Comparison of ENCODE assay signal across 15 cellular contexts in genomic region chr17:46991618-46992017, GRCh38. TPM values are rescaled to one million over a fixed set of nuclear protein-coding genes. Genes with fewer than 3 reads are reported as not detected.
A peak's percentile ranks its signal among the peaks of the same experiment; 100 is the strongest.
DNase-seq lines count a peak whose midpoint lies in the region; ATAC-seq lines count a peak whose summit lies in the region.
"Had no signal": no experiment of that assay in that cellular context is flagged by ENCODE, and none has a peak within 500 bp of the region (broad histone marks: within the 10 kb centered on the region; RNA-seq: fewer than 3 reads in every experiment).

No MANE protein-coding gene starts in this region.

- ATAC-seq in stimulated activated naive B cell treated with anti-CD40 and anti-IgM and Interleukin-4, amounts not matched to agents 10 μg/mL and 1 μg/mL and 100 μg/mL, for 72 hours (replicated peaks) = peak; percentile 61 to 69
- no peak for ATAC-seq in activated naive CD4-positive, alpha-beta T cell treated with anti-CD3 and anti-CD28 coated beads, Interleukin-2, amount 50 U/mL, for 72 hours

- intact Hi-C loops in posterior cingulate gyrus (cut with DNase I) = no loop called here

- H3K4me1 Mint-ChIP-seq in stimulated activated naive B cell treated with anti-CD40 and anti-IgM and Interleukin-4, amounts not matched to agents 10 μg/mL and 1 μg/mL and 100 μg/mL, for 72 hours = peaks cover 14 to 51% of the 10 kb centered on the region in 2 donors

- no peaks in the 10 kb centered on the region for H3K36me3 Mint-ChIP-seq in stimulated activated naive B cell treated with anti-CD40 and anti-IgM and Interleukin-4, amounts not matched to agents 10 μg/mL and 1 μg/mL and 100 μg/mL, for 72 hours
- no peaks in the 10 kb centered on the region for H3K36me3 Mint-ChIP-seq in activated naive CD4-positive, alpha-beta T cell treated with anti-CD3 and anti-CD28 coated beads, Interleukin-2, amount 50 U/mL, for 72 hours

- no peaks in the 10 kb centered on the region for H3K27me3 Mint-ChIP-seq in stimulated activated naive B cell treated with anti-CD40 and anti-IgM and Interleukin-4, amounts not matched to agents 10 μg/mL and 1 μg/mL and 100 μg/mL, for 72 hours

- DNase-seq in DMS53 (lab: John Stamatoyannopoulos, UW) (peak; percentile 68), NCI-H2196 treated with DMSO at 0.1 percent for 48 hours (lab: John Stamatoyannopoulos, UW; ENCODE audit: unreplicated experiment) (peak; percentile 31), germinal center (ENCODE audit: low spot score) (peak; percentile 40), posterior cingulate gyrus (no peak)
- DNase-seq in stimulated activated naive B cell treated with anti-CD40 and anti-IgM and Interleukin-4, amounts not matched to agents 10 μg/mL and 1 μg/mL and 100 μg/mL, for 72 hours = no peak
- DNase-seq in activated naive CD4-positive, alpha-beta T cell treated with anti-CD3 and anti-CD28 coated beads, Interleukin-2, amount 50 U/mL, for 72 hours (ENCODE audit: low spot score in 2 of 2) = no peak
- no peak for DNase-seq in activated T-cell treated with anti-CD3 and anti-CD28 coated beads, Interleukin-2, amount 50 U/mL, for 48 hours
- DNase-seq: DND-41, GF-D8, H9, IMR-90, NCI-H1417 treated with DMSO at 0.1 percent for 48 hours, NCI-H748 treated with DMSO at 0.1 percent for 48 hours, T-helper 1 cell had no signal

- H3K9me3 Mint-ChIP-seq in stimulated activated naive B cell treated with anti-CD40 and anti-IgM and Interleukin-4, amounts not matched to agents 10 μg/mL and 1 μg/mL and 100 μg/mL, for 72 hours = no peaks in the 10 kb centered on the region
- no peaks in the 10 kb centered on the region for H3K9me3 Mint-ChIP-seq in activated naive CD4-positive, alpha-beta T cell treated with anti-CD3 and anti-CD28 coated beads, Interleukin-2, amount 50 U/mL, for 72 hours
- H3K9me3 Mint-ChIP-seq: H9 had no signal

- H3K4me3 Mint-ChIP-seq in stimulated activated naive B cell treated with anti-CD40 and anti-IgM and Interleukin-4, amounts not matched to agents 10 μg/mL and 1 μg/mL and 100 μg/mL, for 72 hours = no peak overlapping the region
- H3K4me3 Mint-ChIP-seq: H9 had no signal

- no peak overlapping the region for H3K27ac Mint-ChIP-seq in stimulated activated naive B cell treated with anti-CD40 and anti-IgM and Interleukin-4, amounts not matched to agents 10 μg/mL and 1 μg/mL and 100 μg/mL, for 72 hours
- no peak overlapping the region for H3K27ac Mint-ChIP-seq in activated naive CD4-positive, alpha-beta T cell treated with anti-CD3 and anti-CD28 coated beads, Interleukin-2, amount 50 U/mL, for 72 hours
- H3K27ac Mint-ChIP-seq: H9 had no signal

RNA-seq across cellular contexts. Expression of gene RPRML, which starts 12.6 kb away (rescaled TPM):
- not detected for total RNA-seq in activated naive CD4-positive, alpha-beta T cell treated with anti-CD3 and anti-CD28 coated beads, Interleukin-2, amount 50 U/mL, for 72 hours
- total RNA-seq: IMR-90, LHCN-M2 had no signal

Comparison
In these comparisons a context has a peak if more than half of its experiments do, and no peak if none do; other contexts are left out.
1. DNase-seq: peak in DMS53 (single experiment), NCI-H2196 treated with DMSO at 0.1 percent for 48 hours (single experiment) and germinal center (single experiment); none in stimulated activated naive B cell treated with anti-CD40 and anti-IgM and Interleukin-4, amounts not matched to agents 10 μg/mL and 1 μg/mL and 100 μg/mL, for 72 hours (single experiment), activated naive CD4-positive, alpha-beta T cell treated with anti-CD3 and anti-CD28 coated beads, Interleukin-2, amount 50 U/mL, for 72 hours (0 of 2), activated T-cell treated with anti-CD3 and anti-CD28 coated beads, Interleukin-2, amount 50 U/mL, for 48 hours (0 of 2) and posterior cingulate gyrus (0 of 10).
2. ATAC-seq: peak in stimulated activated naive B cell treated with anti-CD40 and anti-IgM and Interleukin-4, amounts not matched to agents 10 μg/mL and 1 μg/mL and 100 μg/mL, for 72 hours (2 of 2); none in activated naive CD4-positive, alpha-beta T cell treated with anti-CD3 and anti-CD28 coated beads, Interleukin-2, amount 50 U/mL, for 72 hours (0 of 2).